ENCODE assay signal across 17 cellular contexts in the genomic region with DNA sequence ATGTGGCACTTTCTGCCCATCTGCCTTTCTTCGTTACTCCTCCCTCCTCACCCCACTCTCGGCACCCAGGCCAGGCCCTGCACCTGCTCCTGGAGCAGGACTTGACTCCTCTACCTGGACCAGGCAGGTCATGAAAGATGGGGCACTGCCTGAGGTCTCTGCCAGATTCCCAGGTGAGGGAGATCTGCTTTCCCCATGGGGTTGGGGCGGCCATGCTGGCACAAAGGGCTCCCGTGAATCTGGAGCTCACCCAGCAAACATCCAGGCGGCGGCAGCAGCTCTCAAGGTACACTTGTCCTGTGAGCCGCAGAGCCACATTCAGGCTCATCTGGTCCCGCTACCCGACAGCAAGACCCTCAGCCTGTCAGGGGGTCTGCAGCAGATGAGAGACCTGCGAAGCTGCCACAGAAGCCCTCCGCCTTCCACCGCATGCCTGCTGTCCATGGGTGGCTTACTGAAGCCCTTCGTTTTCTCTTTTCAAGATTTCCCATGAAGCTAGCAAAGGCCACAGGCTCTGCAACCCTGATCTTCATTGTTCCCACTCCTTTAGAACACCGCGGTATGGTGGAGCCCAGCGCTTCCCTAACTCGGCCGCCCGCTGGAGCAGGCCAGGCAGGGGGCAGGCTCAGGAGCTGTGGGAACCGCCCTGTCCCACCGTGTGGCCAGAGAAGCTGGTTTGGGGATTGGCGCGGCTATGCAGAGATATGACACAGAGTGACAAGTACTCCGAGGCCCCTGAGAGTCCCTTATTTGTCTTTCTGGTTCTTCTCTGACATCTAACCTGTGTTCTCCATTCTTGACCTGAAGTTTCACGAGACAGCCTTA. TPM values are rescaled to one million over a fixed set of nuclear protein-coding genes. Genes with fewer than 3 reads are reported as not detected.
"Had no signal": no experiment of that assay in that cellular context is flagged by ENCODE, and none has a peak within 500 bp of the region (broad histone marks: within the 10 kb centered on the region; RNA-seq: fewer than 3 reads in every experiment).

No MANE protein-coding gene starts in this region.

- H3K4me3 Mint-ChIP-seq: activated CD8-positive, alpha-beta T cell treated with anti-CD3 and anti-CD28 coated beads, Interleukin-2, amount 10 ng/mL, durations not matched to agents 7 days and 5 days; activated naive CD4-positive, alpha-beta T cell treated with anti-CD3 and anti-CD28 coated beads for 36 hours; nephron; stimulated activated naive CD8-positive, alpha-beta T cell treated with anti-CD3 and anti-CD28 coated beads, Interleukin-15, amount 100 ng/mL, for 72 hours had no signal

- H3K27ac Mint-ChIP-seq: activated CD8-positive, alpha-beta T cell treated with anti-CD3 and anti-CD28 coated beads, Interleukin-2, amount 10 ng/mL, durations not matched to agents 7 days and 5 days; activated naive CD4-positive, alpha-beta T cell treated with anti-CD3 and anti-CD28 coated beads for 36 hours; nephron had no signal

- ATAC-seq: activated CD8-positive, alpha-beta T cell treated with anti-CD3 and anti-CD28 coated beads, Interleukin-2, amount 10 ng/mL, durations not matched to agents 7 days and 5 days; gastroesophageal sphincter; stimulated activated naive CD8-positive, alpha-beta T cell treated with anti-CD3 and anti-CD28 coated beads, Interleukin-15, amount 100 ng/mL, for 72 hours had no signal

- H3K4me3 ChIP-seq: gastroesophageal sphincter, ovary, thoracic aorta had no signal

- DNase-seq: activated CD4-positive, alpha-beta T cell treated with anti-CD3 and anti-CD28 coated beads for 48 hours; activated CD8-positive, alpha-beta memory T cell treated with anti-CD3 and anti-CD28 coated beads, Interleukin-2, amount 50 U/mL, for 48 hours; activated CD8-positive, alpha-beta T cell treated with anti-CD3 and anti-CD28 coated beads, Interleukin-2, amount 10 ng/mL, durations not matched to agents 7 days and 5 days; activated naive CD4-positive, alpha-beta T cell treated with anti-CD3 and anti-CD28 coated beads for 36 hours; central memory CD4-positive, alpha-beta T cell; effector memory CD4-positive, alpha-beta T cell; hippocampal formation; mesenchymal stem cell; stimulated activated CD4-positive, alpha-beta T cell treated with anti-CD3 and anti-CD28 coated beads, Interleukin-4, amount 100 ng/mL, for 4 hours; stimulated activated naive CD8-positive, alpha-beta T cell treated with anti-CD3 and anti-CD28 coated beads, Interleukin-15, amount 100 ng/mL, for 72 hours; WERI-Rb-1 had no signal

- H3K9me3 ChIP-seq: gastroesophageal sphincter, ovary, thoracic aorta had no signal

- H3K4me1 ChIP-seq: gastroesophageal sphincter had no signal

- H3K27me3 Mint-ChIP-seq: stimulated activated naive CD8-positive, alpha-beta T cell treated with anti-CD3 and anti-CD28 coated beads, Interleukin-15, amount 100 ng/mL, for 72 hours had no signal

- H3K27ac ChIP-seq: gastroesophageal sphincter, ovary, thoracic aorta, WERI-Rb-1 had no signal

- H3K9me3 Mint-ChIP-seq: activated naive CD4-positive, alpha-beta T cell treated with anti-CD3 and anti-CD28 coated beads for 36 hours; nephron; stimulated activated naive CD8-positive, alpha-beta T cell treated with anti-CD3 and anti-CD28 coated beads, Interleukin-15, amount 100 ng/mL, for 72 hours had no signal

- H3K27me3 ChIP-seq: gastroesophageal sphincter, ovary had no signal

- H3K36me3 ChIP-seq: ovary had no signal

RNA-seq across cellular contexts. Expression of a gene that starts 8.7 kb away (rescaled TPM):
- total RNA-seq: activated CD8-positive, alpha-beta T cell treated with anti-CD3 and anti-CD28 coated beads, Interleukin-2, amount 10 ng/mL, durations not matched to agents 7 days and 5 days; activated naive CD4-positive, alpha-beta T cell treated with anti-CD3 and anti-CD28 coated beads for 36 hours; astrocyte; epithelial cell of proximal tubule; gastroesophageal sphincter; thoracic aorta had no signal
